In the genomic region with DNA sequence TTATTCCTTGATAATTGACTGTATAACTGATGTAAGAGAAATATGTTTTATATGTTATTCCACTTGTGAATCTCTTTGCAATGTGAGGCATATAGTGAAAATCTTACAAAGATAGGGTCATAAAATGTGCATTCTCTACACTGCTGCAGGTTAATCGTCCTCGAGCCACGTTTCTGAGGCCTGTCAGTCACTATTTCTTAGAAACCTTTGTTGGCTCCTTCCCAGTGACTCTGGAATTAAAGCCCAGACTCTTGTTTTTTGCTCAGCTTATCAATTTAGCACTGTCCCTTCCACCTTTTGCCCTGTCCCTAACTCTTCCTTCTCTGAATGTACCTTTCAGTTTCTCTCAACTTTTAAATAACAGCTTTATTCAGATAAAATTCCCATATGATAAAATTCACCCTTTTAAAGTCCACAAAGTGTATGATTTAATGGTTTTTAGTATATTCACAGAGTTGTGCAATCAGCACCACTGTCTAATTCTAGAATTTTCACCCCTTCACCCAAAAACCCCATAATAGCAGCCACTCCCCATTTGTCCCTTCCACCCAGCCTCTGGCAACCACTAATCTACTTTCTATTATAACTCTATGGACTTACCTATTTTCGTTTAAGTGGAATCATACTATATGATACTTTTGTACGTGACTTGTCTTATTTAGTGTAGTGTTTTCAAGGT, we compare ENCODE assay signal across 8 cellular contexts. TPM values are rescaled to one million over a fixed set of nuclear protein-coding genes. Genes with fewer than 3 reads are reported as not detected.
DNase-seq lines count a peak whose midpoint lies in the region; ATAC-seq and TF ChIP-seq lines count a peak whose summit lies in the region.

No MANE protein-coding gene starts in this region.

- H3K36me3 Mint-ChIP-seq in activated CD8-positive, alpha-beta T cell treated with anti-CD3 and anti-CD28 coated beads for 36 hours (ENCODE audit: low read depth), result peaks cover 40% of the 10 kb centered on the region
- H3K36me3 Mint-ChIP-seq in activated CD8-positive, alpha-beta T cell treated with anti-CD3 and anti-CD28 coated beads, Interleukin-2, amount 10 ng/mL, durations not matched to agents 7 days and 5 days (ENCODE audit: low read depth), result peaks cover 35% of the 10 kb centered on the region
- H3K36me3 Mint-ChIP-seq in mesothelial cell of epicardium, result peaks cover 10% of the 10 kb centered on the region

- H3K4me1 Mint-ChIP-seq in activated CD8-positive, alpha-beta T cell treated with anti-CD3 and anti-CD28 coated beads for 36 hours (ENCODE audit: low read depth), result peaks cover 86% of the 10 kb centered on the region
- H3K4me1 Mint-ChIP-seq in activated CD8-positive, alpha-beta T cell treated with anti-CD3 and anti-CD28 coated beads, Interleukin-2, amount 10 ng/mL, durations not matched to agents 7 days and 5 days (ENCODE audit: low read depth), result peaks cover 24% of the 10 kb centered on the region
- H3K4me1 Mint-ChIP-seq in mesothelial cell of epicardium, result peaks cover 30% of the 10 kb centered on the region

- DNase-seq in activated CD8-positive, alpha-beta T cell treated with anti-CD3 and anti-CD28 coated beads for 36 hours, result no peak
- no peak for DNase-seq in activated CD8-positive, alpha-beta T cell treated with anti-CD3 and anti-CD28 coated beads, Interleukin-2, amount 10 ng/mL, durations not matched to agents 7 days and 5 days
- DNase-seq in brain microvascular endothelial cell (no peak), mesothelial cell of epicardium (ENCODE audit: low spot score in 2 of 2, unreplicated experiment in 2 of 2) (no peak), thyroid gland (no peak), NOMO-1 treated with dmso at 0.1 percent for 144 hours (lab: John Stamatoyannopoulos, UW; ENCODE audit: unreplicated experiment) (no peak), NCI-H128 (lab: John Stamatoyannopoulos, UW; ENCODE audit: unreplicated experiment) (no peak), foreskin keratinocyte (no peak)

- in situ Hi-C loops in brain microvascular endothelial cell (cut with HindIII; ENCODE audit: low pct_ligation_motif_present, low sequenced_read_pairs), result no loop called here

- H3K9me3 ChIP-seq in thyroid gland, result no peaks in the 10 kb centered on the region

- no peaks in the 10 kb centered on the region for H3K36me3 ChIP-seq in brain microvascular endothelial cell (replicated peaks)
- no peaks in the 10 kb centered on the region for H3K36me3 ChIP-seq in thyroid gland

- whole genome bisulfite sequencing in thyroid gland, 2 donors, result 86 to 87% methylated on average over 5 of the region's 5 CpGs

- CTCF ChIA-PET in activated CD8-positive, alpha-beta T cell treated with anti-CD3 and anti-CD28 coated beads for 36 hours (lab: Charles Lee), result interaction anchor here (1.3 kb wide), 1 partner anchor 10 kb away, joined by 4 read pairs; no protein-coding TSS in a partner anchor
- CTCF ChIA-PET in activated CD8-positive, alpha-beta T cell treated with anti-CD3 and anti-CD28 coated beads, Interleukin-2, amount 10 ng/mL, durations not matched to agents 7 days and 5 days (lab: Charles Lee), result interaction anchor here (1.0 kb wide), 1 partner anchor 8 kb away, joined by 5 read pairs; no protein-coding TSS in a partner anchor

- H3K9me3 Mint-ChIP-seq in activated CD8-positive, alpha-beta T cell treated with anti-CD3 and anti-CD28 coated beads for 36 hours, result no peaks in the 10 kb centered on the region
- H3K9me3 Mint-ChIP-seq in activated CD8-positive, alpha-beta T cell treated with anti-CD3 and anti-CD28 coated beads, Interleukin-2, amount 10 ng/mL, durations not matched to agents 7 days and 5 days (ENCODE audit: insufficient read depth), result no peaks in the 10 kb centered on the region
- H3K9me3 Mint-ChIP-seq in mesothelial cell of epicardium, result no peaks in the 10 kb centered on the region

- intact Hi-C loops in activated CD8-positive, alpha-beta T cell treated with anti-CD3 and anti-CD28 coated beads for 36 hours (cut with micrococcal nuclease), result no loop called here
- intact Hi-C loops in thyroid gland (cut with DNase I), result no loop called here

- H3K27me3 ChIP-seq in brain microvascular endothelial cell (replicated peaks), result no peaks in the 10 kb centered on the region
- no peaks in the 10 kb centered on the region for H3K27me3 ChIP-seq in thyroid gland
- H3K27me3 ChIP-seq in foreskin keratinocyte, result no peaks in the 10 kb centered on the region

- H3K4me3 Mint-ChIP-seq in activated CD8-positive, alpha-beta T cell treated with anti-CD3 and anti-CD28 coated beads for 36 hours, result no peak overlapping the region
- H3K4me3 Mint-ChIP-seq in activated CD8-positive, alpha-beta T cell treated with anti-CD3 and anti-CD28 coated beads, Interleukin-2, amount 10 ng/mL, durations not matched to agents 7 days and 5 days, result no peak overlapping the region
- H3K4me3 Mint-ChIP-seq in mesothelial cell of epicardium, result no peak overlapping the region

- POLR2A ChIA-PET in activated CD8-positive, alpha-beta T cell treated with anti-CD3 and anti-CD28 coated beads for 36 hours (lab: Charles Lee), result interaction anchor here (1.1 to 1.3 kb wide), 2 partner anchors 9 to 11 kb away, joined by 3 to 4 read pairs; no protein-coding TSS in a partner anchor
- POLR2A ChIA-PET in activated CD8-positive, alpha-beta T cell treated with anti-CD3 and anti-CD28 coated beads, Interleukin-2, amount 10 ng/mL, durations not matched to agents 7 days and 5 days (lab: Charles Lee), result no interaction called here

- H3K4me3 ChIP-seq in brain microvascular endothelial cell (ENCODE audit: low read depth, low read length) (no peak overlapping the region), thyroid gland (replicated peaks in 1 of 3) (no peak overlapping the region)

- no peak for TF ChIP-seq POLR2A in thyroid gland (IDR thresholded peaks at IDR 0.05)

- TF ChIP-seq CTCF in activated CD8-positive, alpha-beta T cell treated with anti-CD3 and anti-CD28 coated beads for 36 hours (IDR thresholded peaks at IDR 0.05), result no peak
- TF ChIP-seq CTCF in brain microvascular endothelial cell (IDR thresholded peaks at IDR 0.05; ENCODE audit: low read depth, low read length, missing control alignments) (no peak), mesothelial cell of epicardium (IDR thresholded peaks at IDR 0.05; ENCODE audit: unreplicated experiment) (no peak), thyroid gland (IDR thresholded peaks at IDR 0.05) (no peak), foreskin keratinocyte (conservative IDR thresholded peaks at IDR 0.05) (no peak)

- H3K4me1 ChIP-seq in thyroid gland (peaks cover 41 to 55% of the 10 kb centered on the region in 2 donors), foreskin keratinocyte (peaks cover 18% of the 10 kb centered on the region)

- no peaks in the 10 kb centered on the region for H3K27me3 Mint-ChIP-seq in activated CD8-positive, alpha-beta T cell treated with anti-CD3 and anti-CD28 coated beads for 36 hours
- no peaks in the 10 kb centered on the region for H3K27me3 Mint-ChIP-seq in activated CD8-positive, alpha-beta T cell treated with anti-CD3 and anti-CD28 coated beads, Interleukin-2, amount 10 ng/mL, durations not matched to agents 7 days and 5 days (ENCODE audit: low read depth)
- H3K27me3 Mint-ChIP-seq in mesothelial cell of epicardium (ENCODE audit: low read depth), result no peaks in the 10 kb centered on the region

- H3K27ac Mint-ChIP-seq in activated CD8-positive, alpha-beta T cell treated with anti-CD3 and anti-CD28 coated beads for 36 hours, result peak overlapping the region; percentile 9
- no peak overlapping the region for H3K27ac Mint-ChIP-seq in activated CD8-positive, alpha-beta T cell treated with anti-CD3 and anti-CD28 coated beads, Interleukin-2, amount 10 ng/mL, durations not matched to agents 7 days and 5 days
- H3K27ac Mint-ChIP-seq in mesothelial cell of epicardium, result peak overlapping the region; percentile 51

- ATAC-seq in activated CD8-positive, alpha-beta T cell treated with anti-CD3 and anti-CD28 coated beads for 36 hours, result no peak
- no peak for ATAC-seq in activated CD8-positive, alpha-beta T cell treated with anti-CD3 and anti-CD28 coated beads, Interleukin-2, amount 10 ng/mL, durations not matched to agents 7 days and 5 days
- no peak for ATAC-seq in foreskin keratinocyte

- peak overlapping the region; percentile 29 for H3K27ac ChIP-seq in brain microvascular endothelial cell
- H3K27ac ChIP-seq in thyroid gland, result peak overlapping the region in 2 of 3 donors; percentile 42 to 45
- no peak overlapping the region for H3K27ac ChIP-seq in foreskin keratinocyte

RNA-seq across cellular contexts. Expression of a gene that starts 8.6 kb away (rescaled TPM):
- total RNA-seq in activated CD8-positive, alpha-beta T cell treated with anti-CD3 and anti-CD28 coated beads for 36 hours, result 10 to 100 TPM; 27.7 to 28.9 TPM
- 10 to 100 TPM; 28.8 to 28.9 TPM for total RNA-seq in activated CD8-positive, alpha-beta T cell treated with anti-CD3 and anti-CD28 coated beads, Interleukin-2, amount 10 ng/mL, durations not matched to agents 7 days and 5 days
- total RNA-seq in mesothelial cell of epicardium (77.3 to 89.7 TPM (median 82.1 TPM) in 3 replicates), thyroid gland (10 to 100 TPM; 45.8 to 70.7 (median 57.4) TPM), foreskin keratinocyte (34.9 and 35.7 TPM in 2 replicates)
- 3.9 and 4.9 TPM in 2 replicates for polyA plus RNA-seq in foreskin keratinocyte
